In genomic region chr1:238777551-238777950, GRCh38 we compare ENCODE assay signal across 17 cellular contexts.
DNase-seq lines count a peak whose midpoint lies in the region; TF ChIP-seq lines count a peak whose summit lies in the region.
"Had no signal": no experiment of that assay in that cellular context is flagged by ENCODE, and none has a peak within 500 bp of the region (broad histone marks: within the 10 kb centered on the region; RNA-seq: fewer than 3 reads in every experiment).

No MANE protein-coding gene starts in this region.

- H3K27ac ChIP-seq in osteoblast (ENCODE audit: low read depth, low read length) (peak overlapping the region; percentile 57), esophagus muscularis mucosa (replicated peaks in 1 of 4) (no peak overlapping the region)

- TF ChIP-seq POLR2A in esophagus muscularis mucosa (IDR thresholded peaks at IDR 0.05; ENCODE audit: low read depth): no peak

- H3K79me2 ChIP-seq in osteoblast (ENCODE audit: insufficient read depth, low read length): no peaks in the 10 kb centered on the region

- H3K9me3 ChIP-seq in osteoblast (ENCODE audit: low read depth, low read length) (no peaks in the 10 kb centered on the region), esophagus muscularis mucosa (no peaks in the 10 kb centered on the region)
- H3K9me3 ChIP-seq: MG63 had no signal

- no peaks in the 10 kb centered on the region for H4K20me1 ChIP-seq in osteoblast (ENCODE audit: insufficient read depth, low read length)

- peak overlapping the region; percentile 61 for H2AFZ ChIP-seq in osteoblast (ENCODE audit: low read length)

- DNase-seq in EL: peak; percentile 43
- peak; percentile 26 for DNase-seq in M059J (ENCODE audit: low read depth)
- DNase-seq in fibroblast of peridontal ligament (ENCODE audit: extremely low read depth): peak; percentile 13
- DNase-seq in osteoblast (ENCODE audit: insufficient read length, low spot score, missing footprints): no peak
- no peak for DNase-seq in NCI-H1105 (lab: John Stamatoyannopoulos, UW)
- no peak for DNase-seq in dedifferentiated amniotic fluid mesenchymal stem cell (ENCODE audit: extremely low spot score)
- no peak for DNase-seq in esophagus muscularis mucosa (ENCODE audit: extremely low spot score)
- no peak for DNase-seq in NCI-H2081 treated with DMSO at 0.1 percent for 48 hours (lab: John Stamatoyannopoulos, UW)
- DNase-seq: C1 segment of cervical spinal cord, GDM1, KG1, MG63, NCI-H1105 treated with DMSO at 0.1 percent for 48 hours, NCI-H187 treated with DMSO at 0.1 percent for 48 hours, NCI-H2171 treated with DMSO at 0.1 percent for 48 hours, NCI-H510A treated with DMSO at 0.1 percent for 48 hours, SHP77 had no signal

- H3K27me3 ChIP-seq in osteoblast (ENCODE audit: insufficient read depth, low read length) (no peaks in the 10 kb centered on the region), esophagus muscularis mucosa (no peaks in the 10 kb centered on the region)
- H3K27me3 ChIP-seq: MG63 had no signal

- H3K4me2 ChIP-seq in osteoblast (ENCODE audit: insufficient read depth, low read length): peak overlapping the region; percentile 5

- TF ChIP-seq CTCF in osteoblast (IDR thresholded peaks at IDR 0.05; ENCODE audit: extremely low read depth, low read depth, low read length) (no peak), esophagus muscularis mucosa (IDR thresholded peaks at IDR 0.05) (no peak)

- H3K36me3 ChIP-seq in osteoblast (ENCODE audit: insufficient read depth, low read length) (no peaks in the 10 kb centered on the region), esophagus muscularis mucosa (no peaks in the 10 kb centered on the region)
- H3K36me3 ChIP-seq: MG63 had no signal

- peaks cover 13% of the 10 kb centered on the region for H3K4me1 ChIP-seq in osteoblast (ENCODE audit: insufficient read depth, low read length)
- H3K4me1 ChIP-seq in esophagus muscularis mucosa: no peaks in the 10 kb centered on the region

- TF ChIP-seq EP300 in esophagus muscularis mucosa (IDR thresholded peaks at IDR 0.05): no peak

- H3K4me3 ChIP-seq in osteoblast (ENCODE audit: insufficient read depth, low read length) (no peak overlapping the region), esophagus muscularis mucosa (no peak overlapping the region)
- H3K4me3 ChIP-seq: MG63 had no signal

- intact Hi-C loops in esophagus muscularis mucosa (cut with DNase I): no loop called here

Comparison
In these comparisons a context has a peak if more than half of its experiments do, and no peak if none do; other contexts are left out.
1. DNase-seq: peak in EL (single experiment), M059J (single experiment) and fibroblast of peridontal ligament (single experiment); none in osteoblast (single experiment), NCI-H1105 (single experiment), dedifferentiated amniotic fluid mesenchymal stem cell (single experiment), esophagus muscularis mucosa (single experiment) and NCI-H2081 treated with DMSO at 0.1 percent for 48 hours (single experiment).